1 cellular context compared by ENCODE assay signal in genomic region chr20:21125849-21126840, GRCh38.
TF ChIP-seq lines count a peak whose summit lies in the region.

KIZ (plus strand) TSS chr20:21126082; CDS start chr20:21126116, 34 bp downstream.

TF ChIP-seq in SK-N-SH, 30 proteins besides CTCF, POLR2A, EP300 and RAD21 (continued from another document):
- TF ChIP-seq EZH2phosphoT487 (IDR thresholded peaks at IDR 0.05; ENCODE audit: borderline replicate concordance, low read depth) (no peak), REST (IDR thresholded peaks at IDR 0.05; ENCODE audit: low read depth, low read length) (no peak), USF2 (IDR thresholded peaks at IDR 0.05; ENCODE audit: borderline replicate concordance, low read depth, low read length) (no peak), GABPA (IDR thresholded peaks at IDR 0.05; ENCODE audit: low read depth) (no peak), YY1 (IDR thresholded peaks at IDR 0.05; ENCODE audit: low read depth) (no peak), IRF3 (IDR thresholded peaks at IDR 0.05; ENCODE audit: low read depth, low read length) (no peak), USF1 (IDR thresholded peaks at IDR 0.05; ENCODE audit: borderline replicate concordance, low read depth) (no peak)
